Comparison of ENCODE assay signal across 8 cellular contexts in genomic region chr12:119667577-119668314, GRCh38. TPM values are rescaled to one million over a fixed set of nuclear protein-coding genes. Genes with fewer than 3 reads are reported as not detected.
DNase-seq lines count a peak whose midpoint lies in the region; ATAC-seq and TF ChIP-seq lines count a peak whose summit lies in the region.

Gene PRKAB1, plus strand, starts transcription at chr12:119668133. Its CDS starts 112 bp downstream, at chr12:119668245.

- peak; percentile 97 for ATAC-seq in GM19324 (IDR thresholded peaks at IDR 0.05; ENCODE audit: low FRiP score, unreplicated experiment)
- peak; percentile 78 for ATAC-seq in HG03469 (IDR thresholded peaks at IDR 0.05; ENCODE audit: unreplicated experiment)

- H3K27ac Mint-ChIP-seq in activated CD4-positive, alpha-beta T cell treated with anti-CD3 and anti-CD28 coated beads, Interleukin-2, amount 10 ng/mL, durations not matched to agents 24 days and 14 days, result peak within 1 kb of the TSS; percentile 87

- H3K27me3 Mint-ChIP-seq in activated CD4-positive, alpha-beta T cell treated with anti-CD3 and anti-CD28 coated beads, Interleukin-2, amount 10 ng/mL, durations not matched to agents 24 days and 14 days, result peaks cover under 1% of the 10 kb centered on the region

- H3K27ac ChIP-seq in C4-2B (peak within 1 kb of the TSS; percentile 99), coronary artery (peak within 1 kb of the TSS; percentile 64 to 89)

- no peaks in the 10 kb centered on the region for H3K9me3 Mint-ChIP-seq in activated CD4-positive, alpha-beta T cell treated with anti-CD3 and anti-CD28 coated beads, Interleukin-2, amount 10 ng/mL, durations not matched to agents 24 days and 14 days

- peaks cover 38% of the 10 kb centered on the region for H3K4me1 Mint-ChIP-seq in activated CD4-positive, alpha-beta T cell treated with anti-CD3 and anti-CD28 coated beads, Interleukin-2, amount 10 ng/mL, durations not matched to agents 24 days and 14 days

- TF ChIP-seq CTCF in C4-2B (conservative IDR thresholded peaks at IDR 0.05) (peak; percentile 98), coronary artery (IDR thresholded peaks at IDR 0.05) (peak; percentile 82)

- DNase-seq in NCI-H526 (lab: John Stamatoyannopoulos, UW) (peak; percentile 96 to 99), coronary artery (ENCODE audit: low spot score) (peak; percentile 97), left kidney (ENCODE audit: low read depth, low spot score) (peak; percentile 99)
- DNase-seq in activated CD4-positive, alpha-beta T cell treated with anti-CD3 and anti-CD28 coated beads, Interleukin-2, amount 10 ng/mL, durations not matched to agents 24 days and 14 days, result peak; percentile 99
- peak; percentile 95 for DNase-seq in stimulated activated CD4-positive, alpha-beta T cell treated with anti-CD3 and anti-CD28 coated beads, Interleukin-2, amount 100 ng/mL, for 24 hours

- H3K36me3 Mint-ChIP-seq in activated CD4-positive, alpha-beta T cell treated with anti-CD3 and anti-CD28 coated beads, Interleukin-2, amount 10 ng/mL, durations not matched to agents 24 days and 14 days (ENCODE audit: low read depth), result peaks cover 34% of the 10 kb centered on the region

- peak within 1 kb of the TSS; percentile 88 for H3K4me3 Mint-ChIP-seq in activated CD4-positive, alpha-beta T cell treated with anti-CD3 and anti-CD28 coated beads, Interleukin-2, amount 10 ng/mL, durations not matched to agents 24 days and 14 days

- H3K4me3 ChIP-seq in coronary artery, result peak within 1 kb of the TSS; percentile 81

- intact Hi-C loops in activated CD4-positive, alpha-beta T cell treated with anti-CD3 and anti-CD28 coated beads, Interleukin-2, amount 10 ng/mL, durations not matched to agents 24 days and 14 days (cut with micrococcal nuclease), result loop anchor here (5.0 kb wide), 2 partner anchors 210 to 225 kb away; partner anchors contain the start of gene CIT

RNA-seq across cellular contexts. Expression of gene PRKAB1, which starts in this region (rescaled TPM):
- total RNA-seq in activated CD4-positive, alpha-beta T cell treated with anti-CD3 and anti-CD28 coated beads, Interleukin-2, amount 10 ng/mL, durations not matched to agents 24 days and 14 days, result 27.5 and 33.3 TPM in 2 replicates

Comparison
In these comparisons a context has a peak if more than half of its experiments do, and no peak if none do; other contexts are left out.
1. Peak in every context shown above with its lines: DNase-seq, ATAC-seq, H3K4me3 ChIP-seq and H3K27ac ChIP-seq.